8 cellular contexts compared by ENCODE assay signal in genomic region chr13:27424246-27425150, GRCh38. TPM values are rescaled to one million over a fixed set of nuclear protein-coding genes. Genes with fewer than 3 reads are reported as not detected.
A peak's percentile ranks its signal among the peaks of the same experiment; 100 is the strongest.
DNase-seq lines count a peak whose midpoint lies in the region; TF ChIP-seq lines count a peak whose summit lies in the region.

GTF3A (plus strand) TSS chr13:27424619.

- H3K27me3 Mint-ChIP-seq in neural progenitor cell (ENCODE audit: insufficient read depth, low read depth): peaks cover 8% of the 10 kb centered on the region

- H3K27ac ChIP-seq in SJCRH30 (peak within 1 kb of the TSS; percentile 73), neural progenitor cell (no peak within 1 kb of the TSS), stomach smooth muscle (ENCODE audit: low read length) (peak within 1 kb of the TSS; percentile 87)

- H3K79me2 ChIP-seq in Loucy (ENCODE audit: insufficient read depth, low read length): peaks cover 48% of the 10 kb centered on the region
- H3K79me2 ChIP-seq in neural progenitor cell (ENCODE audit: low read depth): peaks cover 21% of the 10 kb centered on the region

- H3K36me3 Mint-ChIP-seq in neural progenitor cell: peaks cover 4% of the 10 kb centered on the region

- TF ChIP-seq CTCF in Loucy (conservative IDR thresholded peaks at IDR 0.05; ENCODE audit: low read length) (no peak), foreskin fibroblast (IDR thresholded peaks at IDR 0.05; ENCODE audit: low read depth, low read length) (no peak), neural progenitor cell (IDR thresholded peaks at IDR 0.05) (no peak)

- H3F3A ChIP-seq in Loucy (ENCODE audit: low read depth) (no peaks in the 10 kb centered on the region), neural progenitor cell (ENCODE audit: low read depth) (peaks cover 3% of the 10 kb centered on the region)

- H3K4me1 Mint-ChIP-seq in neural progenitor cell: peaks cover 20% of the 10 kb centered on the region

- peak; percentile 85 for DNase-seq in EH (ENCODE audit: low read depth)
- DNase-seq in H4 (ENCODE audit: low spot score): peak; percentile 44
- DNase-seq in SJCRH30: peak; percentile 85 to 90
- peak; percentile 79 for DNase-seq in activated gamma-delta T cell treated with anti-CD3 and anti-CD28 coated beads, Interleukin-2, amount 50 U/mL, for 16 hours (ENCODE audit: low read depth)
- peak; percentile 85 to 96 for DNase-seq in foreskin fibroblast
- DNase-seq in neural progenitor cell (ENCODE audit: low spot score): peak; percentile 92

- H3K36me3 ChIP-seq in Loucy (ENCODE audit: insufficient read depth, low read length) (peaks cover 25% of the 10 kb centered on the region), SJCRH30 (peaks cover 7% of the 10 kb centered on the region), neural progenitor cell (no peaks in the 10 kb centered on the region), stomach smooth muscle (ENCODE audit: control insufficient read depth in 2 of 2, insufficient read depth in 2 of 2, low read length in 2 of 2) (peaks cover 11 to 12% of the 10 kb centered on the region in 2 donors)

- no peaks in the 10 kb centered on the region for H3K9me3 ChIP-seq in Loucy (ENCODE audit: insufficient read depth, low read depth, low read length)
- H3K9me3 ChIP-seq in SJCRH30 (replicated peaks): no peaks in the 10 kb centered on the region
- H3K9me3 ChIP-seq in neural progenitor cell (ENCODE audit: low read depth): no peaks in the 10 kb centered on the region
- no peaks in the 10 kb centered on the region for H3K9me3 ChIP-seq in stomach smooth muscle (ENCODE audit: control insufficient read depth in 2 of 2, low read length in 2 of 2)

- H3K9me2 ChIP-seq in Loucy (replicated peaks; ENCODE audit: low read depth, low read length): no peaks in the 10 kb centered on the region

- peak within 1 kb of the TSS; percentile 88 for H3K4me2 ChIP-seq in Loucy (ENCODE audit: low read depth, low read length, poor library complexity, severe bottlenecking)
- peak within 1 kb of the TSS; percentile 97 for H3K4me2 ChIP-seq in neural progenitor cell

- peaks cover 32% of the 10 kb centered on the region for H4K20me1 ChIP-seq in Loucy (ENCODE audit: insufficient read depth, low read length, poor library complexity, severe bottlenecking)
- peaks cover 15% of the 10 kb centered on the region for H4K20me1 ChIP-seq in neural progenitor cell (ENCODE audit: low read depth)

- H2AFZ ChIP-seq in Loucy (ENCODE audit: low read length) (peak within 1 kb of the TSS; percentile 75), neural progenitor cell (replicated peaks) (peak within 1 kb of the TSS; percentile 81)

- H3K4me3 ChIP-seq in Loucy (ENCODE audit: low read length, poor library complexity, severe bottlenecking) (peak within 1 kb of the TSS; percentile 78), SJCRH30 (peak within 1 kb of the TSS; percentile 76), foreskin fibroblast (ENCODE audit: low read depth in 1 of 2, low read length in 2 of 2) (peak within 1 kb of the TSS; percentile 72 to 90), neural progenitor cell (peak within 1 kb of the TSS; percentile 66), stomach smooth muscle (ENCODE audit: low read length in 2 of 2) (peak within 1 kb of the TSS; percentile 90 to 94)

- peak within 1 kb of the TSS; percentile 40 for H3K27ac Mint-ChIP-seq in neural progenitor cell

- H3K4me1 ChIP-seq in Loucy (ENCODE audit: insufficient read depth, low read length, poor library complexity, severe bottlenecking) (peaks cover 38% of the 10 kb centered on the region), SJCRH30 (peaks cover 10% of the 10 kb centered on the region; the same call in 1 of the 2 replicates), neural progenitor cell (peaks cover 21% of the 10 kb centered on the region), stomach smooth muscle (ENCODE audit: control insufficient read depth, insufficient read depth, low read length) (peaks cover 31% of the 10 kb centered on the region)

- no peaks in the 10 kb centered on the region for H3K9me3 Mint-ChIP-seq in neural progenitor cell

- H3K9ac ChIP-seq in Loucy (ENCODE audit: low read depth, low read length, poor library complexity, severe bottlenecking) (peak within 1 kb of the TSS; percentile 84), neural progenitor cell (no peak within 1 kb of the TSS), stomach smooth muscle (ENCODE audit: low read length in 2 of 2) (peak within 1 kb of the TSS; percentile 81 to 97)

- H3K4me3 Mint-ChIP-seq in neural progenitor cell: peak within 1 kb of the TSS; percentile 84

- H3K27me3 ChIP-seq in Loucy (ENCODE audit: insufficient read depth, low read length, poor library complexity, severe bottlenecking): no peaks in the 10 kb centered on the region
- H3K27me3 ChIP-seq in SJCRH30: no peaks in the 10 kb centered on the region
- peaks cover 16% of the 10 kb centered on the region for H3K27me3 ChIP-seq in neural progenitor cell
- no peaks in the 10 kb centered on the region for H3K27me3 ChIP-seq in stomach smooth muscle (ENCODE audit: control insufficient read depth in 1 of 2, insufficient read depth in 2 of 2, low read length in 2 of 2)

RNA-seq across cellular contexts. Expression of gene GTF3A, which starts in this region (rescaled TPM):
- total RNA-seq in H4 (2014; rRNA removed; shearing (Covaris generic)): 126 and 169 TPM in 2 replicates
- 175 and 192 TPM in 2 replicates for total RNA-seq in SJCRH30 (2014; rRNA removed; shearing (Covaris generic))
- 78.4 and 126 TPM in 2 replicates for total RNA-seq in neural progenitor cell (ENCODE audit: low replicate concordance)
